20 cellular contexts compared by ENCODE assay signal in genomic region chr1:18920931-18921330, GRCh38. TPM values are rescaled to one million over a fixed set of nuclear protein-coding genes. Genes with fewer than 3 reads are reported as not detected.
DNase-seq lines count a peak whose midpoint lies in the region; ATAC-seq and TF ChIP-seq lines count a peak whose summit lies in the region.
"Had no signal": no experiment of that assay in that cellular context is flagged by ENCODE, and none has a peak within 500 bp of the region (broad histone marks: within the 10 kb centered on the region; RNA-seq: fewer than 3 reads in every experiment).

No MANE protein-coding gene starts in this region.

- CTCF ChIA-PET in IMR-90 (lab: Yijun Ruan, JAX), result interaction anchor here (2.1 kb wide), 1 partner anchor 8 kb away, joined by 9 read pairs; no protein-coding TSS in a partner anchor

- no peak overlapping the region for H3K9ac ChIP-seq in IMR-90 (ENCODE audit: low read depth, low read length)

- intact Hi-C loops in IMR-90 (cut with micrococcal nuclease), result no loop called here

- dilution Hi-C loops in IMR-90 (cut with HindIII; ENCODE audit: low sequenced_read_pairs, unreplicated experiment), result no loop called here

- peak overlapping the region; percentile 20 for H3K27ac Mint-ChIP-seq in activated T-helper 17 cell treated with anti-CD3 and anti-CD28 coated beads, Interleukin-2, amount 50 U/mL, for 72 hours

- H3K4ac ChIP-seq in IMR-90 (ENCODE audit: low read depth, low read length), result no peak overlapping the region

- no peak overlapping the region for H2BK15ac ChIP-seq in IMR-90 (ENCODE audit: low read depth, low read length)

- no peak overlapping the region for H4K5ac ChIP-seq in IMR-90 (ENCODE audit: low read depth, low read length)

- DNase-seq in IMR-90 (no peak), substantia nigra (lab: John Stamatoyannopoulos, UW) (peak in 1 of 49 donors; percentile 49), A172 (ENCODE audit: low spot score) (no peak), GDM1 (lab: John Stamatoyannopoulos, UW) (no peak), SW480 (ENCODE audit: low spot score) (no peak)
- DNase-seq: CD8-positive, alpha-beta memory T cell; DMS53; EL; MM.1S; NCI-H1092 treated with DMSO at 0.1 percent for 48 hours; NCI-H146; NCI-H2081 treated with DMSO at 0.1 percent for 48 hours; NCI-H510A; NCI-H774; PC-9 had no signal

- H2AFZ ChIP-seq in IMR-90 (replicated peaks; ENCODE audit: low read length, poor library complexity), result no peak overlapping the region
- H2AFZ ChIP-seq: PC-9 had no signal

- H4K91ac ChIP-seq in IMR-90 (ENCODE audit: insufficient read depth, low read depth, low read length), result no peak overlapping the region

- H3K4me3 Mint-ChIP-seq in activated T-helper 17 cell treated with anti-CD3 and anti-CD28 coated beads, Interleukin-2, amount 50 U/mL, for 72 hours, result no peak overlapping the region
- H3K4me3 Mint-ChIP-seq: CD8-positive, alpha-beta memory T cell had no signal

- BruUV-seq in IMR-90 (replicated peaks; lab: Mats Ljungman, UMichigan), result no TSS peak

- in situ Hi-C loops in IMR-90 (cut with MboI; ENCODE audit: low sequenced_read_pairs), result no loop called here

- H4K20me1 ChIP-seq in IMR-90 (ENCODE audit: insufficient read depth, low read length), result peaks cover 4% of the 10 kb centered on the region; the same call in 1 of the 2 replicates

- no peak for TF ChIP-seq RAD21 in IMR-90 (IDR thresholded peaks at IDR 0.05; ENCODE audit: low read length)

- ATAC-seq in IMR-90 (ENCODE audit: low read depth) (no peak), gastroesophageal sphincter (no peak), GM21515 (IDR thresholded peaks at IDR 0.05; ENCODE audit: unreplicated experiment) (no peak)
- no peak for ATAC-seq in activated T-helper 17 cell treated with anti-CD3 and anti-CD28 coated beads, Interleukin-2, amount 50 U/mL, for 72 hours (replicated peaks)

- H4K8ac ChIP-seq in IMR-90 (ENCODE audit: low read depth in 2 of 2, low read length in 2 of 2), result no peak overlapping the region

- no peak overlapping the region for H3K56ac ChIP-seq in IMR-90 (ENCODE audit: extremely low read depth, insufficient read depth, low read length)

- no peak overlapping the region for H3K18ac ChIP-seq in IMR-90 (ENCODE audit: low read depth, low read length)

- H3K9me3 ChIP-seq in IMR-90 (ENCODE audit: control insufficient read depth, insufficient read depth, low read length), result no peaks in the 10 kb centered on the region
- H3K9me3 ChIP-seq in gastroesophageal sphincter, result no peaks in the 10 kb centered on the region
- H3K9me3 ChIP-seq: BLaER1 treated with 17β-estradiol and CSF1 and Interleukin-3, amounts not matched to agents 10 nM and 100 nM; SJSA1 had no signal

- H2BK20ac ChIP-seq in IMR-90 (ENCODE audit: low read depth, low read length), result no peak overlapping the region

- peaks cover 8% of the 10 kb centered on the region; the same call in 1 of the 2 replicates for H3K9me1 ChIP-seq in IMR-90 (ENCODE audit: insufficient read depth, low read length)

- no peak overlapping the region for H3K14ac ChIP-seq in IMR-90 (replicated peaks; ENCODE audit: low read depth, low read length)

- TF ChIP-seq CTCF in IMR-90 (conservative IDR thresholded peaks at IDR 0.05; ENCODE audit: low read depth, low read length) (no peak), gastroesophageal sphincter (IDR thresholded peaks at IDR 0.05) (no peak)

- no peak overlapping the region for H2AK9ac ChIP-seq in IMR-90 (replicated peaks; ENCODE audit: low read depth, low read length, poor library complexity)

- no peak overlapping the region for H3K23ac ChIP-seq in IMR-90 (ENCODE audit: low read depth, low read length)

- H2AK5ac ChIP-seq in IMR-90 (ENCODE audit: low read depth, low read length), result peak overlapping the region; percentile 54

- no peaks in the 10 kb centered on the region for H3K9me3 Mint-ChIP-seq in activated T-helper 17 cell treated with anti-CD3 and anti-CD28 coated beads, Interleukin-2, amount 50 U/mL, for 72 hours
- H3K9me3 Mint-ChIP-seq: CD8-positive, alpha-beta memory T cell had no signal

- H3K27ac ChIP-seq in IMR-90 (ENCODE audit: insufficient read depth, low read length), result no peak overlapping the region
- peak overlapping the region in 3 of 4 donors; percentile 86 to 94 (median 91) for H3K27ac ChIP-seq in gastroesophageal sphincter
- H3K27ac ChIP-seq in substantia nigra (ENCODE audit: low read depth, low read length, poor library complexity, severe bottlenecking), result peak overlapping the region; percentile 88
- H3K27ac ChIP-seq: PC-9, SJSA1 had no signal

- H3K36me3 ChIP-seq in IMR-90 (ENCODE audit: control insufficient read depth, insufficient read depth, low read length), result peaks cover 7% of the 10 kb centered on the region
- H3K36me3 ChIP-seq in gastroesophageal sphincter, result peaks cover 0 to 43% of the 10 kb centered on the region in 2 donors

- H2BK5ac ChIP-seq in IMR-90 (ENCODE audit: low read depth, low read length, poor library complexity, severe bottlenecking), result no peak overlapping the region

- peaks cover 26 to 81% of the 10 kb centered on the region in 2 experiments; a peak in 3 of 4 replicates for H3K79me1 ChIP-seq in IMR-90 (ENCODE audit: low read depth in 1 of 2, low read length in 2 of 2)

- H3K27me3 ChIP-seq in IMR-90 (ENCODE audit: control insufficient read depth, insufficient read depth, low read length), result no peaks in the 10 kb centered on the region
- H3K27me3 ChIP-seq in gastroesophageal sphincter, result no peaks in the 10 kb centered on the region
- H3K27me3 ChIP-seq: BLaER1 treated with 17β-estradiol and CSF1 and Interleukin-3, amounts not matched to agents 10 nM and 100 nM; SJSA1 had no signal

- TF ChIP-seq EP300 in gastroesophageal sphincter (IDR thresholded peaks at IDR 0.05), result no peak

- H3K4me3 ChIP-seq in IMR-90 (ENCODE audit: insufficient read depth, low read depth, low read length), result no peak overlapping the region
- no peak overlapping the region for H3K4me3 ChIP-seq in gastroesophageal sphincter
- H3K4me3 ChIP-seq: BLaER1 treated with 17β-estradiol and CSF1 and Interleukin-3, amounts not matched to agents 10 nM and 100 nM; PC-9; SJSA1 had no signal

- TF ChIP-seq POLR2A in IMR-90 (IDR thresholded peaks at IDR 0.05; ENCODE audit: low read depth, low read length) (no peak), gastroesophageal sphincter (IDR thresholded peaks at IDR 0.05) (no peak)

- no peaks in the 10 kb centered on the region for H3K27me3 Mint-ChIP-seq in activated T-helper 17 cell treated with anti-CD3 and anti-CD28 coated beads, Interleukin-2, amount 50 U/mL, for 72 hours
- H3K27me3 Mint-ChIP-seq: CD8-positive, alpha-beta memory T cell had no signal

- H3K4me1 ChIP-seq in IMR-90 (ENCODE audit: control insufficient read depth, insufficient read depth, low read length) (peaks cover 27% of the 10 kb centered on the region), gastroesophageal sphincter (peaks cover 6 to 46% (median 30%) of the 10 kb centered on the region in 3 donors)

- peaks cover 39% of the 10 kb centered on the region for H3K36me3 Mint-ChIP-seq in activated T-helper 17 cell treated with anti-CD3 and anti-CD28 coated beads, Interleukin-2, amount 50 U/mL, for 72 hours (ENCODE audit: low read depth)

- H2BK120ac ChIP-seq in IMR-90 (ENCODE audit: low read depth, low read length), result no peak overlapping the region

- no peak overlapping the region for H3K4me2 ChIP-seq in IMR-90 (ENCODE audit: low read depth, low read length)
- H3K4me2 ChIP-seq: PC-9 had no signal

- 100% methylated on average over 4 of the region's 7 CpGs; no CpG with 5 or more reads in 1 of the 2 experiments for WGBS in IMR-90 (ENCODE audit: extremely low coverage in 2 of 2, insufficient read length in 1 of 2), 2 experiments
- 86% methylated on average over 4 of the region's 7 CpGs; no CpG with 5 or more reads in 1 of the 2 donors for WGBS in gastroesophageal sphincter (ENCODE audit: low coverage in 1 of 2), 2 donors

- POLR2A ChIA-PET in IMR-90 (lab: Charles Lee; ENCODE audit: unreplicated experiment), result no interaction called here

- H3K4me1 Mint-ChIP-seq in activated T-helper 17 cell treated with anti-CD3 and anti-CD28 coated beads, Interleukin-2, amount 50 U/mL, for 72 hours, result peaks cover 11% of the 10 kb centered on the region

TF ChIP-seq in IMR-90, 13 proteins besides CTCF, POLR2A, EP300 and RAD21 (continues in another document):
- TF ChIP-seq NFE2L2 (IDR thresholded peaks at IDR 0.05; ENCODE audit: low read depth, low read length), result no peak
- TF ChIP-seq USF2 (IDR thresholded peaks at IDR 0.05; ENCODE audit: low read depth, low read length), result no peak
- no peak for TF ChIP-seq CHD1 (IDR thresholded peaks at IDR 0.05; ENCODE audit: low read depth, low read length)
- no peak for TF ChIP-seq MAFK (IDR thresholded peaks at IDR 0.05; ENCODE audit: low read depth, low read length)
- TF ChIP-seq SMC3 (IDR thresholded peaks at IDR 0.05; ENCODE audit: low read depth, low read length), result no peak

RNA-seq across cellular contexts. Expression of gene ALDH4A1, which starts 18.6 kb away (rescaled TPM):
- total RNA-seq in IMR-90 (2012; rRNA removed) (8.6 TPM in 2 replicates), gastroesophageal sphincter (10 to 100 TPM; 19.9 to 24.8 (median 22.5) TPM)
- 21.1 and 23.0 TPM in 2 replicates for polyA plus RNA-seq in IMR-90 (2012; rRNA removed)
- polyA plus RNA-seq in IMR-90 (2012; cell fraction: cytosol; rRNA removed), result 12.1 and 21.4 TPM in 2 replicates
- 16.8 and 36.6 TPM in 2 replicates for polyA plus RNA-seq in IMR-90 (2012; cell fraction: nucleus; rRNA removed; ENCODE audit: low replicate concordance)
- total RNA-seq in activated T-helper 17 cell treated with anti-CD3 and anti-CD28 coated beads, Interleukin-2, amount 50 U/mL, for 72 hours, result 1 to 10 TPM; 3.5 to 4.8 TPM
- total RNA-seq in A172 (2014; rRNA removed; shearing (Covaris generic)), result 8.4 and 10.1 TPM in 2 replicates

RNA-seq across cellular contexts. Expression of gene IFFO2, which starts 35.5 kb away (rescaled TPM):
- total RNA-seq in IMR-90 (2012; rRNA removed), result 13.6 and 14.5 TPM in 2 replicates
- polyA plus RNA-seq in IMR-90 (2012; rRNA removed), result 18.1 and 18.2 TPM in 2 replicates
- polyA plus RNA-seq in IMR-90 (2012; cell fraction: cytosol; rRNA removed), result 14.9 and 25.2 TPM in 2 replicates
- 20.2 and 32.8 TPM in 2 replicates for polyA plus RNA-seq in IMR-90 (2012; cell fraction: nucleus; rRNA removed; ENCODE audit: low replicate concordance)
- 10 to 100 TPM; 17.0 to 38.2 TPM for total RNA-seq in activated T-helper 17 cell treated with anti-CD3 and anti-CD28 coated beads, Interleukin-2, amount 50 U/mL, for 72 hours
- 10 to 100 TPM in 3 of 4 donors, 1 to 10 TPM in 1; 9.3 to 18.4 (median 12.7) TPM for total RNA-seq in gastroesophageal sphincter
- 6.3 and 7.1 TPM in 2 replicates for total RNA-seq in A172 (2014; rRNA removed; shearing (Covaris generic))
